Comparison of ENCODE assay signal across 5 cellular contexts in the genomic region with DNA sequence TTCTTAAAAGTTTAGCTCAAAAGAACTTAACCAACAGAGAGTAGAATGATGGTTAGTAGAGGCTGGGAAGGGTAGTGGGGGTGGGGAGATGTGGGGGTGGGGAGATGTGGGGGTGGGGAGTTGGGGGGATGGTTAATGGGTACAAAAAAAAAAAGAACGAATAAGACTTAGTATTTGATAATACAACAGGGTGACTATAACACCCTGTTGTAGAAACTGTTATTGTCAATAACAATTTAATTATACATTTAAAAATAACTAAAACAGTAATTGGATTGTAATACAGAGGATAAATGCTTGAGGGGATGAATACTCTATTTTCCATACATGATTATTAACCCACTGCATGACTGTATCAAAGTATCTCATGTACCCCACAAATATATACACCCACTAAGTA.
"Had no signal": no experiment of that assay in that cellular context is flagged by ENCODE, and none has a peak within 500 bp of the region (broad histone marks: within the 10 kb centered on the region; RNA-seq: fewer than 3 reads in every experiment).

No MANE protein-coding gene starts in this region.

- FAIRE-seq: GM12878, GM12891, GM18507 had no signal

- DNase-seq: GDM1, GF-D8 had no signal

- ATAC-seq: GM12878 had no signal

- H3K4me3 ChIP-seq: GM12878 had no signal
